ENCODE assay signal across 9 cellular contexts in genomic region chr3:35473956-35474355, GRCh38.
"Had no signal": no experiment of that assay in that cellular context is flagged by ENCODE, and none has a peak within 500 bp of the region (broad histone marks: within the 10 kb centered on the region; RNA-seq: fewer than 3 reads in every experiment).

No MANE protein-coding gene starts in this region.

- ATAC-seq: GM23338, HCT116 had no signal

- H3K4me1 ChIP-seq: HAP-1 had no signal

- H3K36me3 ChIP-seq: HAP-1 had no signal

- H3K4me3 ChIP-seq: GM23248, GM23338, HAP-1 had no signal

- H3K4me3 Mint-ChIP-seq: GM23338, H9, HFFc6 had no signal

- H3K4me1 Mint-ChIP-seq: GM23338, H9 had no signal

- H3K27ac Mint-ChIP-seq: GM23338, H9, HFFc6 had no signal

- H3K9me3 ChIP-seq: HAP-1 had no signal

- H3K27ac ChIP-seq: GM23248 had no signal

- DNase-seq: GM23248, GOT3, H7, H9, HCEC 1CT, HFFc6 had no signal
